Comparison of ENCODE assay signal across 8 cellular contexts in the genomic region with DNA sequence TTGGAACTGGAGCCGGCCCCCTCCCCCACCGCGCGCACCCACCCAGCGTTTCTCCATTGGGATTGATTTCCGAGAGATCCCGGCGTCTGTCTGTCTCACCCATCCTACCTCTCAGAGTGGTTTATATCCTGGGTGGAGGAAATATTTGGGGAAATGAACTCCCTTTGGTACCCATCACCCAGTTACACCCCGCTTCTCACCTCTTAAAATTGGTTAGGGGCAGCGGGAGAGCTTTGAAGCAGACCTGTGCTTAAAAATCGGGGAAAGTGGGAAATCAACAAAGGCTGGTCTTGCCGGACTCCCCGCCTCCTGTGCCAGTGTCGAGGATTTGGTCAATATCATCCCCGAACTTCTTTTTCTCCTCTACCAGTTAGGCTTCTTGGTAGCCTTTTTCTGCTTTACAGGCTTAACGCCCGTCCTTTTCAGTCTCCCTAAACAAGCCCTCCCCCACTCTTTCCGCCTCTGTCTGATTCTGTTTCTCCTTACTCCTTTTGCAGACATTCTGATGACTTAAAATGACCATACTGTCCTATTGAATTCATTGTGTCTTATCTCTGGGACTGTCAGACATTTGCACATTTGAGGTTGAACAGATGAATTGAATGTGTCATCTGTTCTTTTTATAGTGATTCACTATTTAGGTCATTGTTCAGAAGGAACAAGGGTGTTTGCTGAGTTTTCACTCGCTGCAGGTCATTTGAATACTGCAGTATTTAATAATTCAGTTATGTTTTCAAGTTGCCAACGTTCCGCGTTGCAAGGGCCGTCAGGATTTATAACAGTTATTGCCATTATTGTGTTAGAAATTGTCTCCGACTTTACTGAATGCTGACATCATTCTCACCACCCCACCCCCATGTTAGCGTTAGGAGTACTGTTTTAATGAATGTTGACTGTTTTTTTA. TPM values are rescaled to one million over a fixed set of nuclear protein-coding genes. Genes with fewer than 3 reads are reported as not detected.
DNase-seq lines count a peak whose midpoint lies in the region; ATAC-seq, FAIRE-seq and TF ChIP-seq lines count a peak whose summit lies in the region.

No MANE protein-coding gene starts in this region.

- no peaks in the 10 kb centered on the region for H3K9me2 ChIP-seq in Loucy (replicated peaks; ENCODE audit: low read depth, low read length)

- dilution Hi-C loops in endothelial cell of umbilical vein (cut with MboI; ENCODE audit: extremely low pct_ligation_motif_present, low sequenced_read_pairs): no loop called here

- peak overlapping the region; percentile 91 for H3K27ac ChIP-seq in VCaP
- peak overlapping the region; percentile 97 for H3K27ac ChIP-seq in endothelial cell of umbilical vein (ENCODE audit: insufficient read depth, low read depth, low read length)
- H3K27ac ChIP-seq in mesodermal cell (ENCODE audit: low read depth, low read length, severe bottlenecking): peak overlapping the region; percentile 85
- peak overlapping the region; percentile 96 for H3K27ac ChIP-seq in transverse colon

- H3K4me1 ChIP-seq in Loucy (ENCODE audit: insufficient read depth, low read length, poor library complexity, severe bottlenecking) (peaks cover 3% of the 10 kb centered on the region), endothelial cell of umbilical vein (ENCODE audit: control insufficient read depth, extremely low read depth, insufficient read depth, low read length) (peaks cover 37% of the 10 kb centered on the region), mesodermal cell (ENCODE audit: control insufficient read depth, insufficient read depth, low read length, poor library complexity, severe bottlenecking) (peaks cover 19% of the 10 kb centered on the region), transverse colon (peaks cover 6 to 37% (median 15%) of the 10 kb centered on the region in 4 donors)

- no peaks in the 10 kb centered on the region for H3K36me3 ChIP-seq in Loucy (ENCODE audit: insufficient read depth, low read length)
- no peaks in the 10 kb centered on the region for H3K36me3 ChIP-seq in endothelial cell of umbilical vein (ENCODE audit: control insufficient read depth in 2 of 2, extremely low read depth in 1 of 2, insufficient read depth in 2 of 2, low read length in 2 of 2)
- H3K36me3 ChIP-seq in mesodermal cell (ENCODE audit: control insufficient read depth, insufficient read depth, low read length): peaks cover 21% of the 10 kb centered on the region
- H3K36me3 ChIP-seq in transverse colon: no peaks in the 10 kb centered on the region

- in situ Hi-C loops in transverse colon (cut with MboI; ENCODE audit: low pct_ligation_motif_present in 1 of 4, low pct_unique_long_range_greater_than_20kb in 1 of 4, low sequenced_read_pairs in 3 of 4): no loop called here

- H4K20me1 ChIP-seq in Loucy (ENCODE audit: insufficient read depth, low read length, poor library complexity, severe bottlenecking) (no peaks in the 10 kb centered on the region), endothelial cell of umbilical vein (replicated peaks; ENCODE audit: control insufficient read depth, extremely low read depth, insufficient read depth, low read length) (peaks cover 5% of the 10 kb centered on the region)

- peak overlapping the region; percentile 79 for H3K4me3 ChIP-seq in Loucy (ENCODE audit: low read length, poor library complexity, severe bottlenecking)
- peak overlapping the region; percentile 76 to 96 (median 83) for H3K4me3 ChIP-seq in endothelial cell of umbilical vein (replicated peaks in 1 of 3; ENCODE audit: insufficient read depth in 1 of 3, low read depth in 1 of 3, low read length in 3 of 3)
- H3K4me3 ChIP-seq in mesodermal cell (ENCODE audit: extremely low read depth, insufficient read depth, low read length, poor library complexity, severe bottlenecking): peak overlapping the region; percentile 89
- H3K4me3 ChIP-seq in transverse colon: peak overlapping the region; percentile 77 to 92 (median 86)

- no peaks in the 10 kb centered on the region for H3F3A ChIP-seq in Loucy (ENCODE audit: low read depth)

- peak overlapping the region; percentile 73 for H3K4me2 ChIP-seq in Loucy (ENCODE audit: low read depth, low read length, poor library complexity, severe bottlenecking)
- peak overlapping the region; percentile 93 for H3K4me2 ChIP-seq in endothelial cell of umbilical vein (ENCODE audit: insufficient read depth, low read length)

- TF ChIP-seq POLR2A in endothelial cell of umbilical vein (IDR thresholded peaks at IDR 0.05; ENCODE audit: low read depth, low read length) (no peak), transverse colon (IDR thresholded peaks at IDR 0.05) (no peak)

- CTCF ChIA-PET in endothelial cell of umbilical vein (lab: Charles Lee): interaction anchor here (0.9 to 3.4 kb wide), 6 partner anchors 12 to 87 kb away, joined by 3 to 24 read pairs (median 8); no protein-coding TSS in a partner anchor

- no peaks in the 10 kb centered on the region for H3K9me1 ChIP-seq in endothelial cell of umbilical vein (replicated peaks; ENCODE audit: control insufficient read depth, extremely low read depth, insufficient read depth, low read length)

- FAIRE-seq in endothelial cell of umbilical vein (lab: Jason Lieb, UNC): peak; percentile 8

- H3K9me3 ChIP-seq in Loucy (ENCODE audit: insufficient read depth, low read depth, low read length): no peaks in the 10 kb centered on the region
- H3K9me3 ChIP-seq in endothelial cell of umbilical vein (replicated peaks; ENCODE audit: control insufficient read depth, insufficient read depth, low read length): no peaks in the 10 kb centered on the region
- no peaks in the 10 kb centered on the region for H3K9me3 ChIP-seq in mesodermal cell (ENCODE audit: control insufficient read depth, low read length)
- no peaks in the 10 kb centered on the region for H3K9me3 ChIP-seq in transverse colon

- no peak for TF ChIP-seq CTCF in Loucy (conservative IDR thresholded peaks at IDR 0.05; ENCODE audit: low read length)
- no peak for TF ChIP-seq CTCF in VCaP (conservative IDR thresholded peaks at IDR 0.05)
- TF ChIP-seq CTCF in endothelial cell of umbilical vein (IDR thresholded peaks at IDR 0.05; ENCODE audit: extremely low read depth in 1 of 2, insufficient read depth in 1 of 2, low read depth in 1 of 2, low read length in 2 of 2): no peak
- no peak for TF ChIP-seq CTCF in transverse colon (IDR thresholded peaks at IDR 0.05)

- TSS peak; percentile 24 for BruUV-seq in endothelial cell of umbilical vein (replicated peaks; lab: Mats Ljungman, UMichigan)

- peak overlapping the region; percentile 80 for H3K9ac ChIP-seq in Loucy (ENCODE audit: low read depth, low read length, poor library complexity, severe bottlenecking)
- H3K9ac ChIP-seq in endothelial cell of umbilical vein (replicated peaks; ENCODE audit: extremely low read depth, insufficient read depth, low read length): peak overlapping the region; percentile 99

- ATAC-seq in GM19351 (IDR thresholded peaks at IDR 0.05; ENCODE audit: unreplicated experiment): peak; percentile 17

- POLR2A ChIA-PET in endothelial cell of umbilical vein (lab: Charles Lee): interaction anchor here (1.1 to 1.5 kb wide), 5 partner anchors 11 to 86 kb away, joined by 3 to 10 read pairs (median 4); no protein-coding TSS in a partner anchor

- DNase-seq in COR-L47 (lab: John Stamatoyannopoulos, UW) (peak; percentile 24), endothelial cell of umbilical vein (ENCODE audit: low read depth, low spot score) (peak; percentile 78), transverse colon (peak; percentile 41), MV-4-11 (lab: John Stamatoyannopoulos, UW) (no peak)

- H3K27me3 ChIP-seq in Loucy (ENCODE audit: insufficient read depth, low read length, poor library complexity, severe bottlenecking): no peaks in the 10 kb centered on the region
- no peaks in the 10 kb centered on the region for H3K27me3 ChIP-seq in endothelial cell of umbilical vein (ENCODE audit: control insufficient read depth in 2 of 2, insufficient read depth in 2 of 2, low read length in 2 of 2)
- no peaks in the 10 kb centered on the region for H3K27me3 ChIP-seq in transverse colon

- WGBS in mesodermal cell (ENCODE audit: insufficient coverage in 2 of 2), 2 experiments: 0% methylated on average over 9 to 10 of the region's 25 CpGs
- WGBS in transverse colon (ENCODE audit: low coverage in 1 of 2), 2 donors: 0 to 1% methylated on average over 15 to 25 of the region's 25 CpGs

- no peak for TF ChIP-seq EP300 in transverse colon (IDR thresholded peaks at IDR 0.05; ENCODE audit: low read depth)

- H2AFZ ChIP-seq in Loucy (ENCODE audit: low read length) (peak overlapping the region; percentile 90), endothelial cell of umbilical vein (ENCODE audit: low read depth, low read length) (peak overlapping the region; percentile 14)

- H3K79me2 ChIP-seq in Loucy (ENCODE audit: insufficient read depth, low read length) (peaks cover 38% of the 10 kb centered on the region), endothelial cell of umbilical vein (ENCODE audit: control insufficient read depth, insufficient read depth, low read length) (peaks cover 54% of the 10 kb centered on the region)

- intact Hi-C loops in endothelial cell of umbilical vein (cut with micrococcal nuclease) (loop anchor here (1.0 to 2.0 kb wide), 7 partner anchors 11 to 104 kb away; a partner anchor contains a TSS), transverse colon (cut with DNase I; ENCODE audit: low total_unique reads) (no loop called here)

TF ChIP-seq in endothelial cell of umbilical vein, 7 proteins besides CTCF, POLR2A, EP300 and RAD21:
- no peak for TF ChIP-seq EZH2 (IDR thresholded peaks at IDR 0.05; ENCODE audit: borderline replicate concordance, low read depth, low read length, severe bottlenecking)
- TF ChIP-seq FOS (IDR thresholded peaks at IDR 0.05; ENCODE audit: borderline replicate concordance, insufficient read depth, low read length): peak; percentile 63
- TF ChIP-seq JUN (IDR thresholded peaks at IDR 0.05; ENCODE audit: borderline replicate concordance, insufficient read depth, insufficient read length, low read depth): peak; percentile 37
- TF ChIP-seq GATA2 (IDR thresholded peaks at IDR 0.05; ENCODE audit: insufficient read depth, insufficient read length, low read depth, low read length): peak; percentile 62

RNA-seq across cellular contexts. Expression of a gene that starts 0.9 kb away (rescaled TPM):
- total RNA-seq in endothelial cell of umbilical vein (131 and 135 TPM in 2 replicates), transverse colon (10 to 100 TPM; 28.9 to 67.0 (median 52.1) TPM)
- 58.9 and 61.8 TPM in 2 replicates for polyA plus RNA-seq in endothelial cell of umbilical vein
- polyA plus RNA-seq in endothelial cell of umbilical vein (2011; cell fraction: cytosol; rRNA removed): 42.4 and 56.1 TPM in 2 replicates
- 132 and 167 TPM in 2 replicates for polyA plus RNA-seq in endothelial cell of umbilical vein (2011; cell fraction: nucleus; rRNA removed)
- polyA plus RNA-seq in endothelial cell of umbilical vein (2012): 186 and 226 TPM in 2 replicates
- polyA minus RNA-seq in endothelial cell of umbilical vein: 308 and 336 TPM in 2 replicates
- 24.8 TPM for polyA minus RNA-seq in endothelial cell of umbilical vein (2011; cell fraction: cytosol; rRNA and poly(A)+ RNA removed)
- 215 and 368 TPM in 2 replicates for polyA minus RNA-seq in endothelial cell of umbilical vein (2011; cell fraction: nucleus; rRNA and poly(A)+ RNA removed)
- 473 TPM for polyA plus RNA-seq in mesodermal cell (2013, experiment 1 of 2)
- polyA plus RNA-seq in mesodermal cell (2013, experiment 2 of 2): 410 TPM
